In genomic region chr7:128098629-128099028, GRCh38 we compare ENCODE assay signal across 21 cellular contexts.
"Had no signal": no experiment of that assay in that cellular context is flagged by ENCODE, and none has a peak within 500 bp of the region (broad histone marks: within the 10 kb centered on the region; RNA-seq: fewer than 3 reads in every experiment).

No MANE protein-coding gene starts in this region.

- H3K36me3 Mint-ChIP-seq: natural killer cell had no signal

- H3K9me3 Mint-ChIP-seq: activated B cell treated with CpG ODN at 0.5 μM for 24 hours; activated naive CD8-positive, alpha-beta T cell treated with anti-CD3 and anti-CD28 coated beads, Interleukin-2, amount 50 U/mL, for 24 hours; natural killer cell had no signal

- H3K27me3 ChIP-seq: body of pancreas, hepatocyte, ovary had no signal

- H3K27ac Mint-ChIP-seq: activated CD4-positive, alpha-beta T cell treated with anti-CD3 and anti-CD28 coated beads for 36 hours; natural killer cell had no signal

- H3K9me3 ChIP-seq: body of pancreas, ovary, upper lobe of left lung had no signal

- H3K27me3 Mint-ChIP-seq: activated B cell treated with CpG ODN at 0.5 μM for 24 hours; activated CD4-positive, alpha-beta T cell treated with anti-CD3 and anti-CD28 coated beads for 36 hours; activated naive CD8-positive, alpha-beta T cell treated with anti-CD3 and anti-CD28 coated beads, Interleukin-2, amount 50 U/mL, for 24 hours had no signal

- ATAC-seq: body of pancreas, left ventricle myocardium superior, sciatic nerve had no signal

- H3K27ac ChIP-seq: body of pancreas, cardiac muscle cell, foreskin keratinocyte, hepatocyte, ovary, upper lobe of left lung had no signal

- DNase-seq: activated B cell treated with CpG ODN at 0.5 μM for 24 hours; activated CD4-positive, alpha-beta T cell treated with anti-CD3 and anti-CD28 coated beads, Interleukin-2, amount 50 U/mL, for 4 hours; activated gamma-delta T cell; activated naive CD4-positive, alpha-beta T cell treated with anti-CD3 and anti-CD28 coated beads, Interleukin-2, amount 50 U/mL, for 16 hours; activated naive CD8-positive, alpha-beta T cell treated with anti-CD3 and anti-CD28 coated beads, Interleukin-2, amount 50 U/mL, for 24 hours; body of pancreas; cortex of kidney; left ventricle myocardium superior; midbrain; natural killer cell; ovary; stimulated activated CD4-positive, alpha-beta T cell treated with anti-CD3 and anti-CD28 coated beads, Interleukin-15, amount 100 ng/mL, for 24 hours; stimulated activated CD8-positive, alpha-beta memory T cell treated with anti-CD3 and anti-CD28 coated beads, Interleukin-4, amount 100 ng/mL, for 48 hours; stimulated activated naive CD8-positive, alpha-beta T cell treated with anti-CD3 and anti-CD28 coated beads, Interleukin-15, Interleukin-2, amounts not matched to agents 100 U/mL and 50 U/mL, for 24 hours; T-helper 9 cell; upper lobe of left lung had no signal

- H3K4me3 Mint-ChIP-seq: activated B cell treated with CpG ODN at 0.5 μM for 24 hours; activated CD4-positive, alpha-beta T cell treated with anti-CD3 and anti-CD28 coated beads for 36 hours; activated naive CD8-positive, alpha-beta T cell treated with anti-CD3 and anti-CD28 coated beads, Interleukin-2, amount 50 U/mL, for 24 hours; natural killer cell had no signal
